23 cellular contexts compared by ENCODE assay signal in the genomic region with DNA sequence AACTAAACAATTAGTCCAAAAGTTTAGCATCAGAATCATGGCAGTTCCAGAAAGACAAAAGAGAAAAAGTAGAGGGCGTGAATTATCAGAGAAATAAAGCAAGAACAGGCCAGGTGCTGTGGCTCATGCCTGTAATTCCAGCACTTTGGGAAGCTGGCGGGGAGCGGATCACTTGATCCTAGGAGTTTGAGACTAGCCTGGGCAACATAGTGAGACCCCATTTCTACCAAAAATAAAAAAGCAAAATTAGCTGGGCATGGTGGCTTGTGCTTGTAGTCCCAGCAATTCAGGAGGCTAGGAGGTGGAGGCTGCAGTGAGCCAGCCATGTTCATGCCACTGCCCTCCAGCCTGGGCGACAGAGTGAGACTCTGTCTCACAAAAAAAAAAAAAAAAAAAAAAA. TPM values are rescaled to one million over a fixed set of nuclear protein-coding genes. Genes with fewer than 3 reads are reported as not detected.
A peak's percentile ranks its signal among the peaks of the same experiment; 100 is the strongest.
DNase-seq lines count a peak whose midpoint lies in the region; ATAC-seq, FAIRE-seq and TF ChIP-seq lines count a peak whose summit lies in the region.
"Had no signal": no experiment of that assay in that cellular context is flagged by ENCODE, and none has a peak within 500 bp of the region (broad histone marks: within the 10 kb centered on the region; RNA-seq: fewer than 3 reads in every experiment).

No MANE protein-coding gene starts in this region.

- POLR2A ChIA-PET in HepG2 (lab: Yijun Ruan, JAX) = no interaction called here
- POLR2A ChIA-PET in WTC11 (lab: Charles Lee) = no interaction called here

- no peak for TF ChIP-seq RAD21 in HepG2 (CRISPR knock-in tag; IDR thresholded peaks at IDR 0.05)

- TF ChIP-seq CTCF in HepG2 (CRISPR knock-in tag; IDR thresholded peaks at IDR 0.05) (no peak), right lobe of liver (IDR thresholded peaks at IDR 0.05) (no peak), WTC11 (IDR thresholded peaks at IDR 0.05) (no peak)

- 0 out of 5 replicates have a peak, but pooled peaks cover 0 to 3% of the 10 kb centered on the region in 2 experiments for H3K27me3 ChIP-seq in HepG2 (ENCODE audit: control insufficient read depth in 1 of 2, insufficient read depth in 2 of 2, low read length in 2 of 2)
- H3K27me3 ChIP-seq in right lobe of liver = no peaks in the 10 kb centered on the region

- H3K27ac Mint-ChIP-seq in WTC11 = no peak overlapping the region
- H3K27ac Mint-ChIP-seq in stimulated activated naive B cell treated with anti-CD40 and anti-IgM and Interleukin-4, amounts not matched to agents 10 μg/mL and 1 μg/mL and 100 μg/mL, for 72 hours = no peak overlapping the region
- H3K27ac Mint-ChIP-seq: CD8-positive, alpha-beta T cell; H9; HFFc6 had no signal

- H3K36me3 ChIP-seq in HepG2 (replicated peaks in 1 of 2; ENCODE audit: control insufficient read depth in 1 of 2, insufficient read depth in 2 of 2, low read length in 2 of 2) (no peaks in the 10 kb centered on the region), right lobe of liver (no peaks in the 10 kb centered on the region)

- intact Hi-C loops in HepG2 (cut with micrococcal nuclease; ENCODE audit: unreplicated experiment) = no loop called here
- intact Hi-C loops in right lobe of liver (cut with DNase I) = no loop called here

- no peak overlapping the region for H2AFZ ChIP-seq in HepG2 (ENCODE audit: low read length)
- H2AFZ ChIP-seq: GM23248 had no signal

- 79% methylated on average over 4 of the region's 4 CpGs for WGBS in HepG2 (ENCODE audit: low lambda C conversion rate)
- 86% methylated on average over 4 of the region's 4 CpGs for WGBS in right lobe of liver (ENCODE audit: insufficient coverage, low coverage, low lambda C conversion rate, missing lambda C conversion rate)

- TF ChIP-seq EP300 in HepG2 (IDR thresholded peaks at IDR 0.05; ENCODE audit: low read depth in 2 of 2, low read length in 2 of 2) = no peak
- TF ChIP-seq EP300 in HepG2 (CRISPR knock-in tag; IDR thresholded peaks at IDR 0.05; ENCODE audit: borderline replicate concordance) = no peak

- in situ Hi-C loops in HepG2 (cut with HindIII; ENCODE audit: extremely low pct_ligation_motif_present, low pct_unique_long_range_greater_than_20kb) = no loop called here

- DNase-seq in HepG2 (ENCODE audit: low spot score) (no peak), right lobe of liver (no peak), WTC11 (ENCODE audit: low spot score) (no peak)
- no peak for DNase-seq in stimulated activated naive B cell treated with anti-CD40 and anti-IgM and Interleukin-4, amounts not matched to agents 10 μg/mL and 1 μg/mL and 100 μg/mL, for 72 hours
- no peak for DNase-seq in activated effector memory CD4-positive, alpha-beta T cell treated with anti-CD3 and anti-CD28 coated beads, Interleukin-2, amount 50 U/mL, for 16 hours
- DNase-seq: 8988T; ACHN; AML-193; Caco-2; CD4-positive, CD25-positive, alpha-beta regulatory T cell; CD8-positive, alpha-beta T cell; DMS153; DND-41; GM23248; H9; HFFc6 had no signal

- no peaks in the 10 kb centered on the region for H3K27me3 Mint-ChIP-seq in WTC11 (ENCODE audit: low read depth)
- no peaks in the 10 kb centered on the region for H3K27me3 Mint-ChIP-seq in stimulated activated naive B cell treated with anti-CD40 and anti-IgM and Interleukin-4, amounts not matched to agents 10 μg/mL and 1 μg/mL and 100 μg/mL, for 72 hours
- H3K27me3 Mint-ChIP-seq: CD4-positive, CD25-positive, alpha-beta regulatory T cell had no signal

- H3K4me3 ChIP-seq in HepG2 (replicated peaks in 1 of 3; ENCODE audit: insufficient read depth in 1 of 3, low read depth in 2 of 3, low read length in 3 of 3) (no peak overlapping the region), right lobe of liver (no peak overlapping the region)
- H3K4me3 ChIP-seq: A549, GM23248 had no signal

- no peaks in the 10 kb centered on the region for H3K9me3 ChIP-seq in HepG2 (ENCODE audit: low read length)
- H3K9me3 ChIP-seq in right lobe of liver = no peaks in the 10 kb centered on the region
- H3K9me3 ChIP-seq: A549, Caco-2 had no signal

- no peak overlapping the region for H3K4me3 Mint-ChIP-seq in WTC11
- H3K4me3 Mint-ChIP-seq in stimulated activated naive B cell treated with anti-CD40 and anti-IgM and Interleukin-4, amounts not matched to agents 10 μg/mL and 1 μg/mL and 100 μg/mL, for 72 hours = no peak overlapping the region
- H3K4me3 Mint-ChIP-seq: CD4-positive, CD25-positive, alpha-beta regulatory T cell; CD8-positive, alpha-beta T cell; H9; HFFc6 had no signal

- H3K4me1 ChIP-seq in HepG2 (ENCODE audit: insufficient read depth, low read length) (peaks cover 24% of the 10 kb centered on the region), right lobe of liver (no peaks in the 10 kb centered on the region)
- H3K4me1 ChIP-seq: A549, Caco-2 had no signal

- ATAC-seq in HepG2 (no peak), right lobe of liver (no peak), WTC11 (no peak), GM19463 (IDR thresholded peaks at IDR 0.05; ENCODE audit: unreplicated experiment) (no peak)
- ATAC-seq in stimulated activated naive B cell treated with anti-CD40 and anti-IgM and Interleukin-4, amounts not matched to agents 10 μg/mL and 1 μg/mL and 100 μg/mL, for 72 hours (replicated peaks) = peak; percentile 31 to 36
- ATAC-seq: A549; CD8-positive, alpha-beta T cell; HCT116 had no signal

- H3K79me2 ChIP-seq in HepG2 (ENCODE audit: insufficient read depth, low read length) = no peaks in the 10 kb centered on the region

- H3K4me2 ChIP-seq in HepG2 (ENCODE audit: low read depth, low read length) = no peak overlapping the region
- H3K4me2 ChIP-seq: A549 had no signal

- no peak for FAIRE-seq in HepG2 (lab: Jason Lieb, UNC)
- FAIRE-seq: A549, GM12892 had no signal

- H4K20me1 ChIP-seq in HepG2 (ENCODE audit: insufficient read depth, low read length) = no peaks in the 10 kb centered on the region

- no peaks in the 10 kb centered on the region for H3K36me3 Mint-ChIP-seq in WTC11
- peaks cover 0 to 3% of the 10 kb centered on the region in 2 donors for H3K36me3 Mint-ChIP-seq in stimulated activated naive B cell treated with anti-CD40 and anti-IgM and Interleukin-4, amounts not matched to agents 10 μg/mL and 1 μg/mL and 100 μg/mL, for 72 hours
- H3K36me3 Mint-ChIP-seq: CD4-positive, CD25-positive, alpha-beta regulatory T cell; CD8-positive, alpha-beta T cell had no signal

- CTCF ChIA-PET in HepG2 (lab: Yijun Ruan, JAX; ENCODE audit: low intra/inter-chr PET ratio, low total read pairs) = no interaction called here
- CTCF ChIA-PET in WTC11 (lab: Charles Lee) = no interaction called here

- H3K9ac ChIP-seq in HepG2 (ENCODE audit: insufficient read depth, low read depth, low read length) = no peak overlapping the region
- H3K9ac ChIP-seq: GM23248 had no signal

- peaks cover 3% of the 10 kb centered on the region for H3K4me1 Mint-ChIP-seq in WTC11
- peaks cover 14 to 27% of the 10 kb centered on the region in 2 donors for H3K4me1 Mint-ChIP-seq in stimulated activated naive B cell treated with anti-CD40 and anti-IgM and Interleukin-4, amounts not matched to agents 10 μg/mL and 1 μg/mL and 100 μg/mL, for 72 hours

- H3K27ac ChIP-seq in HepG2 (ENCODE audit: extremely low read length, insufficient read depth, low read length) (no peak overlapping the region), right lobe of liver (no peak overlapping the region)
- H3K27ac ChIP-seq: A549, C4-2B, GM23248 had no signal

- TF ChIP-seq POLR2A in HepG2 (IDR thresholded peaks at IDR 0.05; ENCODE audit: insufficient read depth in 1 of 2, low read depth in 2 of 2, low read length in 2 of 2) (no peak), right lobe of liver (IDR thresholded peaks at IDR 0.05) (no peak)

- BruUV-seq in HepG2 (replicated peaks; lab: Mats Ljungman, UMichigan) = no TSS peak

- H3K9me3 Mint-ChIP-seq in WTC11 = no peaks in the 10 kb centered on the region
- no peaks in the 10 kb centered on the region for H3K9me3 Mint-ChIP-seq in stimulated activated naive B cell treated with anti-CD40 and anti-IgM and Interleukin-4, amounts not matched to agents 10 μg/mL and 1 μg/mL and 100 μg/mL, for 72 hours
- H3K9me3 Mint-ChIP-seq: CD4-positive, CD25-positive, alpha-beta regulatory T cell; CD8-positive, alpha-beta T cell; H9; HFFc6 had no signal

RNA-seq across cellular contexts. Expression of a gene that starts 18.4 kb away (rescaled TPM):
- total RNA-seq in HepG2 (2016; rRNA removed; fragmentation: Illumina TruSeq; extraction: Trizol) = 0.04 TPM in 1 of 2 replicates, not detected in the other
- not detected in 2 replicates for total RNA-seq in HepG2 (2016; cell fraction: cytosol; rRNA removed; fragmentation: Illumina TruSeq; extraction: Trizol; ENCODE audit: low read depth)
- total RNA-seq in HepG2 (2016; cell fraction: insoluble cytoplasmic fraction; rRNA removed; fragmentation: Illumina TruSeq; extraction: Trizol) = 0.06 and 0.07 TPM in 2 replicates
- 0.15 TPM in 1 of 2 replicates, not detected in the other for total RNA-seq in HepG2 (2016; cell fraction: membrane; rRNA removed; fragmentation: Illumina TruSeq; extraction: Trizol)
- 0.12 TPM in 1 of 2 replicates, not detected in the other for total RNA-seq in HepG2 (2016; cell fraction: nucleus; rRNA removed; fragmentation: Illumina TruSeq; extraction: Trizol)
- polyA plus RNA-seq in HepG2 (2011; rRNA removed) = 0.17 and 0.22 TPM in 2 replicates
- polyA plus RNA-seq in HepG2 (2011; cell fraction: cytosol; rRNA removed) = 0.11 and 0.18 TPM in 2 replicates
- 0.05 and 0.09 TPM in 2 replicates for polyA plus RNA-seq in HepG2 (2011; cell fraction: nucleus; rRNA removed)
- 0.15 TPM in 2 replicates for polyA plus RNA-seq in HepG2 (2012)
- polyA plus RNA-seq in HepG2 (2016; cell fraction: cytosol; fragmentation: Illumina TruSeq; extraction: Trizol; ENCODE audit: low read depth) = 0.03 TPM in 1 of 2 replicates, not detected in the other
- polyA plus RNA-seq in HepG2 (2016; cell fraction: insoluble cytoplasmic fraction; fragmentation: Illumina TruSeq; extraction: Trizol; ENCODE audit: low read depth) = 0.05 and 0.11 TPM in 2 replicates
- 0.06 TPM in 1 of 2 replicates, not detected in the other for polyA plus RNA-seq in HepG2 (2016; cell fraction: membrane; fragmentation: Illumina TruSeq; extraction: Trizol; ENCODE audit: low read depth)
- polyA plus RNA-seq in HepG2 (2016; cell fraction: nucleus; fragmentation: Illumina TruSeq; extraction: Trizol; ENCODE audit: insufficient read depth, low read depth) = 0.15 TPM in 1 of 2 replicates, not detected in the other
- polyA minus RNA-seq in HepG2 (2011; rRNA and poly(A)+ RNA removed; ENCODE audit: low replicate concordance) = 0.18 TPM in 1 of 2 replicates, not detected in the other
- polyA minus RNA-seq in HepG2 (2011; cell fraction: cytosol; rRNA and poly(A)+ RNA removed) = not detected in 2 replicates
- 0.25 and 0.26 TPM in 2 replicates for polyA minus RNA-seq in HepG2 (2011; cell fraction: nucleus; rRNA and poly(A)+ RNA removed)
- under 1 TPM; 0.18 to 0.53 (median 0.39) TPM for total RNA-seq in right lobe of liver
- total RNA-seq in WTC11 (2021) = 0.35 to 0.53 TPM (median 0.41 TPM) in 3 replicates
- total RNA-seq: Caco-2, GM23248, H4, HFFc6 had no signal
- polyA plus RNA-seq: A549, BJ, GM23248 had no signal

RNA-seq across cellular contexts. Expression of a gene that starts 44.6 kb away (rescaled TPM):
- total RNA-seq in HepG2 (2016; rRNA removed; fragmentation: Illumina TruSeq; extraction: Trizol) (51.8 and 96.5 TPM in 2 replicates), right lobe of liver (10 to 100 TPM; 45.1 to 95.2 (median 55.4) TPM), WTC11 (2021) (92.5 to 137 TPM (median 126 TPM) in 3 replicates)
- total RNA-seq in HepG2 (2016; cell fraction: cytosol; rRNA removed; fragmentation: Illumina TruSeq; extraction: Trizol; ENCODE audit: low read depth) = 56.8 and 64.5 TPM in 2 replicates
- total RNA-seq in HepG2 (2016; cell fraction: insoluble cytoplasmic fraction; rRNA removed; fragmentation: Illumina TruSeq; extraction: Trizol) = 58.9 and 93.7 TPM in 2 replicates
- 81.0 and 87.0 TPM in 2 replicates for total RNA-seq in HepG2 (2016; cell fraction: membrane; rRNA removed; fragmentation: Illumina TruSeq; extraction: Trizol)
- total RNA-seq in HepG2 (2016; cell fraction: nucleus; rRNA removed; fragmentation: Illumina TruSeq; extraction: Trizol) = 79.2 and 88.6 TPM in 2 replicates
- polyA plus RNA-seq in HepG2 (2011; rRNA removed) = 121 and 152 TPM in 2 replicates
- 166 and 196 TPM in 2 replicates for polyA plus RNA-seq in HepG2 (2011; cell fraction: cytosol; rRNA removed)
- 47.9 and 52.9 TPM in 2 replicates for polyA plus RNA-seq in HepG2 (2011; cell fraction: nucleus; rRNA removed)
- 98.5 and 107 TPM in 2 replicates for polyA plus RNA-seq in HepG2 (2012)
- 96.1 and 104 TPM in 2 replicates for polyA plus RNA-seq in HepG2 (2016; cell fraction: cytosol; fragmentation: Illumina TruSeq; extraction: Trizol; ENCODE audit: low read depth)
- 80.1 and 82.4 TPM in 2 replicates for polyA plus RNA-seq in HepG2 (2016; cell fraction: insoluble cytoplasmic fraction; fragmentation: Illumina TruSeq; extraction: Trizol; ENCODE audit: low read depth)
- 123 and 124 TPM in 2 replicates for polyA plus RNA-seq in HepG2 (2016; cell fraction: membrane; fragmentation: Illumina TruSeq; extraction: Trizol; ENCODE audit: low read depth)
- 147 and 178 TPM in 2 replicates for polyA plus RNA-seq in HepG2 (2016; cell fraction: nucleus; fragmentation: Illumina TruSeq; extraction: Trizol; ENCODE audit: insufficient read depth, low read depth)
- polyA minus RNA-seq in HepG2 (2011; rRNA and poly(A)+ RNA removed; ENCODE audit: low replicate concordance) = 34.0 and 51.1 TPM in 2 replicates
- polyA minus RNA-seq in HepG2 (2011; cell fraction: cytosol; rRNA and poly(A)+ RNA removed) = 39.1 and 48.0 TPM in 2 replicates
- 22.3 and 23.9 TPM in 2 replicates for polyA minus RNA-seq in HepG2 (2011; cell fraction: nucleus; rRNA and poly(A)+ RNA removed)

Comparison
In these comparisons a context has a peak if more than half of its experiments do, and no peak if none do; other contexts are left out.
1. ATAC-seq: peak in stimulated activated naive B cell treated with anti-CD40 and anti-IgM and Interleukin-4, amounts not matched to agents 10 μg/mL and 1 μg/mL and 100 μg/mL, for 72 hours (2 of 2); none in HepG2 (single experiment), right lobe of liver (0 of 4), WTC11 (single experiment) and GM19463 (single experiment).